Comparison of ENCODE assay signal across 27 cellular contexts in the genomic region with DNA sequence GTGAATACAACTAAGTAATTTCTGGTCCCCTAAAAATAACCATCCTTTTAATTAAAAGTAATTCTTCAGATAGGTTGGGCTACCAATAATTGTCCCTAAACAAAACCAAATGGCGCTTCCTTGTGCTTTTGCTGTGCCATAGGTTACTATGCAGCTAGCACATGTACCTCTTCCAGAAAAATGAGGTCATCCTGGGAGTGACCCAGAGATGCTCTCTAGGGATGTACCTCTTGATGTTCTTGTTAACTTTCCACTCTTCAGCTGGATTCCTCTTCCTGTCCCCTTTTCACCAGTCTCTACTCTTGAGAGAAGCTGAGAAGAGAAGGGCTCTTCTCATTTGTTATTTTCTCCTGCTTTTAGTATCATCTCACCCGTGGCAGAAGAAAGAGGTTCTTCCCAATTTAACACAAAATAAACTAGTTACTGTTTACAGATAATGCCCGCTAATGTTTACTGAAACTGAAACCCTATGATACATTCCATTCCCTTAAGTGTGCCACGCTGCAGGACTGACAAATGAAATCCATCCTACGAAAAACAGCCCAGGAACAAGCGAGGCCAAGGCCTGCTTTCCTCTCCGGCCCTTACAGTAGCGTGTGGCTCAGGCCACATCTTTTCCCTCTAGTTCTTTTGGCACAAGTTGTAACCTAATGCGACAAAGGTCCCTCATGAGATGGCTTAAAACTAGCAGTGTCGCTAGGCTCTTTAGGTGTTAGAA. TPM values are rescaled to one million over a fixed set of nuclear protein-coding genes. Genes with fewer than 3 reads are reported as not detected.
DNase-seq lines count a peak whose midpoint lies in the region; ATAC-seq, FAIRE-seq and TF ChIP-seq lines count a peak whose summit lies in the region.
"Had no signal": no experiment of that assay in that cellular context is flagged by ENCODE, and none has a peak within 500 bp of the region (broad histone marks: within the 10 kb centered on the region; RNA-seq: fewer than 3 reads in every experiment).

No MANE protein-coding gene starts in this region.

- DNase-seq in DMS153 (lab: John Stamatoyannopoulos, UW), result peak; percentile 2
- no peak for DNase-seq in DMS153 treated with DMSO at 0.1 percent for 48 hours (lab: John Stamatoyannopoulos, UW; ENCODE audit: unreplicated experiment)
- no peak for DNase-seq in stimulated activated naive CD8-positive, alpha-beta T cell treated with anti-CD3 and anti-CD28 coated beads, Interleukin-15, Interleukin-2, amounts not matched to agents 100 U/mL and 50 U/mL, for 24 hours
- DNase-seq in fibroblast of the conjunctiva (ENCODE audit: low read depth), result peak; percentile 4
- DNase-seq in GM12891 (ENCODE audit: insufficient read length, low spot score), result no peak
- no peak for DNase-seq in NCI-H1048 (lab: John Stamatoyannopoulos, UW)
- DNase-seq: activated CD4-positive, alpha-beta T cell treated with anti-CD3 and anti-CD28 coated beads, Interleukin-2, amount 10 ng/mL, durations not matched to agents 7 days and 5 days; activated naive CD4-positive, alpha-beta T cell treated with anti-CD3 and anti-CD28 coated beads for 36 hours; amygdala; Calu3; effector CD8-positive, alpha-beta T cell; left lung; naive B cell; NCI-H524 treated with DMSO at 0.1 percent for 48 hours; PC-3; stomach; SW 1271; T1000; WERI-Rb-1 had no signal

- H3K4me3 ChIP-seq in subcutaneous abdominal adipose tissue (ENCODE audit: low read depth in 1 of 5, low read length in 5 of 5), result no peak overlapping the region
- H3K4me3 ChIP-seq: left lung, stomach, tibial nerve had no signal

- H3K9me3 ChIP-seq in subcutaneous abdominal adipose tissue (ENCODE audit: control insufficient read depth in 5 of 5, low read length in 5 of 5), result no peaks in the 10 kb centered on the region
- H3K9me3 ChIP-seq: left lung, stomach, tibial nerve had no signal

- peaks cover 34% of the 10 kb centered on the region for H3K36me3 Mint-ChIP-seq in stimulated activated naive CD8-positive, alpha-beta T cell treated with anti-CD3 and anti-CD28 coated beads, Interleukin-15, Interleukin-2, amounts not matched to agents 100 ng/mL and 50 ng/mL, for 24 hours (ENCODE audit: low read depth)

- H3K27ac ChIP-seq in subcutaneous abdominal adipose tissue (ENCODE audit: low read depth, low read length), result peak overlapping the region; percentile 11
- H3K27ac ChIP-seq: C4-2B, HL-60, left lung, stomach, tibial nerve, WERI-Rb-1 had no signal

- H3K9me3 Mint-ChIP-seq in stimulated activated naive CD8-positive, alpha-beta T cell treated with anti-CD3 and anti-CD28 coated beads, Interleukin-15, Interleukin-2, amounts not matched to agents 100 ng/mL and 50 ng/mL, for 24 hours, result no peaks in the 10 kb centered on the region
- H3K9me3 Mint-ChIP-seq: activated CD4-positive, alpha-beta T cell treated with anti-CD3 and anti-CD28 coated beads, Interleukin-2, amount 10 ng/mL, durations not matched to agents 7 days and 5 days; activated naive CD4-positive, alpha-beta T cell treated with anti-CD3 and anti-CD28 coated beads for 36 hours; mesothelial cell of epicardium; naive B cell had no signal

- no peaks in the 10 kb centered on the region for H3K4me1 Mint-ChIP-seq in stimulated activated naive CD8-positive, alpha-beta T cell treated with anti-CD3 and anti-CD28 coated beads, Interleukin-15, Interleukin-2, amounts not matched to agents 100 ng/mL and 50 ng/mL, for 24 hours (ENCODE audit: low read depth)
- H3K4me1 Mint-ChIP-seq: activated CD4-positive, alpha-beta T cell treated with anti-CD3 and anti-CD28 coated beads, Interleukin-2, amount 10 ng/mL, durations not matched to agents 7 days and 5 days; naive B cell had no signal

- no peak for TF ChIP-seq POLR2A in GM12891 (IDR thresholded peaks at IDR 0.05; ENCODE audit: low read depth, low read length)

- no peak for ATAC-seq in stimulated activated naive CD8-positive, alpha-beta T cell treated with anti-CD3 and anti-CD28 coated beads, Interleukin-15, Interleukin-2, amounts not matched to agents 100 U/mL and 50 U/mL, for 24 hours
- ATAC-seq: esophagus mucosa, left lung, PC-3 had no signal

- H3K27ac Mint-ChIP-seq in stimulated activated naive CD8-positive, alpha-beta T cell treated with anti-CD3 and anti-CD28 coated beads, Interleukin-15, Interleukin-2, amounts not matched to agents 100 ng/mL and 50 ng/mL, for 24 hours, result peak overlapping the region; percentile 34
- H3K27ac Mint-ChIP-seq: activated CD4-positive, alpha-beta T cell treated with anti-CD3 and anti-CD28 coated beads, Interleukin-2, amount 10 ng/mL, durations not matched to agents 7 days and 5 days; activated naive CD4-positive, alpha-beta T cell treated with anti-CD3 and anti-CD28 coated beads for 36 hours; mesothelial cell of epicardium had no signal

- peaks cover 37 to 51% (median 43%) of the 10 kb centered on the region in 5 donors for H3K36me3 ChIP-seq in subcutaneous abdominal adipose tissue (ENCODE audit: control insufficient read depth in 5 of 5, insufficient read depth in 5 of 5, low read length in 5 of 5)

- FAIRE-seq in GM12891 (lab: Jason Lieb, UNC), result no peak
- FAIRE-seq: colon had no signal

- H3K4me1 ChIP-seq in subcutaneous abdominal adipose tissue (ENCODE audit: control insufficient read depth in 5 of 5, insufficient read depth in 5 of 5, low read length in 5 of 5), result no peaks in the 10 kb centered on the region
- H3K4me1 ChIP-seq: stomach, tibial nerve had no signal

- H3K27me3 ChIP-seq in subcutaneous abdominal adipose tissue (ENCODE audit: control insufficient read depth in 5 of 5, insufficient read depth in 4 of 5, low read length in 5 of 5), result no peaks in the 10 kb centered on the region
- H3K27me3 ChIP-seq: left lung, stomach, tibial nerve had no signal

- H3K9ac ChIP-seq in subcutaneous abdominal adipose tissue (ENCODE audit: low read length in 5 of 5), result peak overlapping the region in 1 of 5 donors; percentile 14

- H3K4me3 Mint-ChIP-seq in stimulated activated naive CD8-positive, alpha-beta T cell treated with anti-CD3 and anti-CD28 coated beads, Interleukin-15, Interleukin-2, amounts not matched to agents 100 ng/mL and 50 ng/mL, for 24 hours, result no peak overlapping the region
- H3K4me3 Mint-ChIP-seq: activated CD4-positive, alpha-beta T cell treated with anti-CD3 and anti-CD28 coated beads, Interleukin-2, amount 10 ng/mL, durations not matched to agents 7 days and 5 days; activated naive CD4-positive, alpha-beta T cell treated with anti-CD3 and anti-CD28 coated beads for 36 hours; mesothelial cell of epicardium; naive B cell had no signal

- no peaks in the 10 kb centered on the region for H3K27me3 Mint-ChIP-seq in stimulated activated naive CD8-positive, alpha-beta T cell treated with anti-CD3 and anti-CD28 coated beads, Interleukin-15, Interleukin-2, amounts not matched to agents 100 ng/mL and 50 ng/mL, for 24 hours
- H3K27me3 Mint-ChIP-seq: activated CD4-positive, alpha-beta T cell treated with anti-CD3 and anti-CD28 coated beads, Interleukin-2, amount 10 ng/mL, durations not matched to agents 7 days and 5 days; naive B cell had no signal

TF ChIP-seq in GM12891, 5 proteins besides CTCF, POLR2A, EP300 and RAD21:
- TF ChIP-seq POLR2AphosphoS5 (IDR thresholded peaks at IDR 0.05; ENCODE audit: low read depth, low read length), result no peak
- TF ChIP-seq SPI1 (IDR thresholded peaks at IDR 0.05; ENCODE audit: low read depth, low read length), result no peak
- TF ChIP-seq PAX5 (IDR thresholded peaks at IDR 0.05; ENCODE audit: insufficient read depth, low read length, severe bottlenecking), result no peak
- TF ChIP-seq TAF1 (IDR thresholded peaks at IDR 0.05; ENCODE audit: low read depth, low read length), result no peak
- TF ChIP-seq POU2F2 (IDR thresholded peaks at IDR 0.05; ENCODE audit: low read depth, low read length), result no peak

RNA-seq across cellular contexts. Expression of gene MRS2, which starts 24.2 kb away (rescaled TPM):
- 13.8 TPM for polyA plus RNA-seq in GM12891 (2012; ENCODE audit: low read depth, missing spikeins)

Comparison
In these comparisons a context has a peak if more than half of its experiments do, and no peak if none do; other contexts are left out.
1. DNase-seq: peak in DMS153 (single experiment) and fibroblast of the conjunctiva (single experiment); none in DMS153 treated with DMSO at 0.1 percent for 48 hours (single experiment), stimulated activated naive CD8-positive, alpha-beta T cell treated with anti-CD3 and anti-CD28 coated beads, Interleukin-15, Interleukin-2, amounts not matched to agents 100 U/mL and 50 U/mL, for 24 hours (single experiment), GM12891 (single experiment) and NCI-H1048 (single experiment).